7 cellular contexts compared by ENCODE assay signal in genomic region chr7:94252124-94252523, GRCh38.
"Had no signal": no experiment of that assay in that cellular context is flagged by ENCODE, and none has a peak within 500 bp of the region (broad histone marks: within the 10 kb centered on the region; RNA-seq: fewer than 3 reads in every experiment).

No MANE protein-coding gene starts in this region.

- H3K36me3 ChIP-seq: HAP-1 had no signal

- ATAC-seq: HCT116, K562 had no signal

- H3K4me3 Mint-ChIP-seq: HFFc6 had no signal

- H3K9me3 ChIP-seq: HAP-1 had no signal

- DNase-seq: GOT3, H7, HFFc6, IMR-90 had no signal

- H3K27ac Mint-ChIP-seq: HFFc6 had no signal

- H3K4me1 ChIP-seq: HAP-1 had no signal

- H3K9me3 Mint-ChIP-seq: HFFc6 had no signal

- H3K4me3 ChIP-seq: HAP-1, K562 had no signal
